Comparison of ENCODE assay signal across 8 cellular contexts in the genomic region with DNA sequence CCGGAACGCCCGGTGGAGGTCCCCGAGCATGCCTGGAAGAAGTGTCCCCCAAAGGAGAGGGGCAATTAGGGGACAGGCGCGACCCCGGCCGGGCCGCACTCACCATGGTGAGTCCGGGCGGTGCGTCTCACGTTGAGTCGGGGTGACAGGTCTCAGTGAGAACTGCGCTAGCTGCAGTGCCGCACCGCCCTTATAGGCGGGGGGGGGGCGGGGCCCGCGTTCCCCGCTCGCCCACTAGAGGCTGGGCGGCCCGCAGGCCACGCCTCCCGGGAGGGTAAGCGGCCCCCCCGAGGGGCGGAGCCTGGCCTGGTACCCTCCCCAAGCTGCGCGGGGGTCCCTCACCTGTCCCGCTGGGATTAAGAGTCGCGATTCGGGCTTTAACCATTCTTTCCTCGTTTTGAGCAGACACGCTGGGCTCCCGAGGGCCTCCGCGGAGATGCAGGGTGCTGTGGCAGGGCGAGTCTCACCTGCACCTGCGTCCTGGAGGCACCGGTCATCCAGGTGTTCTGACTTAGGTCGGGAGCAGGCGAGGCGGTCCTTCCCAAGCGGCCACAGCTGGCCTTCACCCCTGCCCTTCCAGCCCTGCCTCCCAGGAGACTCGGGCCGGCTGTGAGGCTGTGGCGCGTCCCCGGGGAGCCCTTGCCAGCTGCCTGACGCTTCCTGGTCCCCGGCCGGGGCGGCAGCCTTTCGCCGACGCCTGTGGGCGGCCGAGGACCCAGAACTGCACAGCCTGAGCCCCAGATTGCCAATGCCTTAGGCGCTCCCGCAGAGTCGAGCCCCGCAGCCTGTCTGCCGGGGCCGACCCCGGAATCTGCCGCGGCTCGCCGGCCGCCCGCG. TPM values are rescaled to one million over a fixed set of nuclear protein-coding genes. Genes with fewer than 3 reads are reported as not detected.
DNase-seq lines count a peak whose midpoint lies in the region; ATAC-seq and TF ChIP-seq lines count a peak whose summit lies in the region.

A gene (minus strand): TSS at position 166 of the 837 bp plus-strand sequence. CDS start 60 bp downstream, at position 106.

- peak within 1 kb of the TSS; percentile 94 to 98 (median 96) for H3K27ac Mint-ChIP-seq in immature natural killer cell

- H2AFZ ChIP-seq in smooth muscle cell (ENCODE audit: low read depth), result peak within 1 kb of the TSS; percentile 71

- H3K4me2 ChIP-seq in smooth muscle cell, result peak within 1 kb of the TSS; percentile 92

- no peaks in the 10 kb centered on the region for H3K9me3 Mint-ChIP-seq in immature natural killer cell

- H3K36me3 ChIP-seq in WERI-Rb-1, result peaks cover 28% of the 10 kb centered on the region
- no peaks in the 10 kb centered on the region for H3K36me3 ChIP-seq in smooth muscle cell (ENCODE audit: low read depth)

- H3K9me3 ChIP-seq in WERI-Rb-1 (ENCODE audit: severe bottlenecking) (no peaks in the 10 kb centered on the region), smooth muscle cell (replicated peaks; ENCODE audit: low read depth) (no peaks in the 10 kb centered on the region)

- peaks cover 45 to 47% of the 10 kb centered on the region in 2 donors for H3K4me1 Mint-ChIP-seq in immature natural killer cell

- peak; percentile 42 for ATAC-seq in HG02943 (IDR thresholded peaks at IDR 0.05; ENCODE audit: low read depth, unreplicated experiment)

- peaks cover 0 to 20% (median 8%) of the 10 kb centered on the region in 3 donors for H3K36me3 Mint-ChIP-seq in immature natural killer cell

- H3K27ac ChIP-seq in WERI-Rb-1 (peak within 1 kb of the TSS; percentile 96), smooth muscle cell (ENCODE audit: low read depth) (peak within 1 kb of the TSS; percentile 24)

- no peaks in the 10 kb centered on the region for H3K79me2 ChIP-seq in smooth muscle cell (ENCODE audit: low read depth)

- peak within 1 kb of the TSS; percentile 45 for H3K9ac ChIP-seq in smooth muscle cell (ENCODE audit: low read depth)

- peak within 1 kb of the TSS; percentile 66 for H3K4me3 ChIP-seq in WERI-Rb-1 (ENCODE audit: low read depth, low read length)
- H3K4me3 ChIP-seq in smooth muscle cell, result peak within 1 kb of the TSS; percentile 57

- WGBS in smooth muscle cell (ENCODE audit: low lambda C conversion rate), result 3% methylated on average over 72 of the region's 76 CpGs

- H4K20me1 ChIP-seq in smooth muscle cell (ENCODE audit: low read depth), result no peaks in the 10 kb centered on the region

- peaks cover 20% of the 10 kb centered on the region for H3K4me1 ChIP-seq in smooth muscle cell (ENCODE audit: low read depth)

- H3K27me3 ChIP-seq in WERI-Rb-1 (ENCODE audit: insufficient read depth, low read depth, severe bottlenecking), result peaks cover 3% of the 10 kb centered on the region
- H3K27me3 ChIP-seq in smooth muscle cell (ENCODE audit: low read depth), result peaks cover 54% of the 10 kb centered on the region

- TF ChIP-seq CTCF in WERI-Rb-1 (IDR thresholded peaks at IDR 0.05; ENCODE audit: low read depth, low read length), result no peak
- TF ChIP-seq CTCF in smooth muscle cell (IDR thresholded peaks at IDR 0.05; ENCODE audit: borderline replicate concordance, insufficient read depth, poor library complexity, severe bottlenecking), result no peak

- in situ Hi-C loops in T47D (cut with HindIII; ENCODE audit: low pct_unique_long_range_greater_than_20kb, low sequenced_read_pairs), result no loop called here

- DNase-seq in NCI-H1417 (lab: John Stamatoyannopoulos, UW), result peak; percentile 78 to 85 (median 84)
- DNase-seq in NCI-H1417 treated with DMSO at 0.1 percent for 48 hours (lab: John Stamatoyannopoulos, UW), result no peak
- DNase-seq in NCI-H2171 treated with DMSO at 0.1 percent for 48 hours (lab: John Stamatoyannopoulos, UW), result peak; percentile 73
- DNase-seq in WERI-Rb-1, result peak; percentile 89
- peak; percentile 74 to 82 for DNase-seq in T47D (ENCODE audit: low read depth in 1 of 2, low spot score in 1 of 2)
- DNase-seq in immature natural killer cell, result peak; percentile 85 to 91 (median 89)
- DNase-seq in smooth muscle cell (lab: John Stamatoyannopoulos, UW; ENCODE audit: unreplicated experiment), result no peak

- peaks cover 17% of the 10 kb centered on the region for H3F3A ChIP-seq in smooth muscle cell (ENCODE audit: low read depth)

- H3K27me3 Mint-ChIP-seq in immature natural killer cell (ENCODE audit: low read depth in 3 of 3), result peaks cover 9 to 25% (median 15%) of the 10 kb centered on the region in 3 donors

- H3K4me3 Mint-ChIP-seq in immature natural killer cell, result peak within 1 kb of the TSS; percentile 86 to 95 (median 89)

RNA-seq across cellular contexts. Expression of the gene that starts here (rescaled TPM):
- polyA plus RNA-seq in immature natural killer cell (100 to 1,000 TPM in 2 of 3 donors, 10 to 100 TPM in 1; 88.6 to 137 (median 124) TPM), smooth muscle cell (29.4 and 86.5 TPM in 2 replicates)
- total RNA-seq in smooth muscle cell, result 44.0 and 53.2 TPM in 2 replicates

Comparison
In these comparisons a context has a peak if more than half of its experiments do, and no peak if none do; other contexts are left out.
1. DNase-seq: peak in NCI-H1417 (3 of 3), NCI-H2171 treated with DMSO at 0.1 percent for 48 hours (single experiment), WERI-Rb-1 (single experiment), T47D (2 of 2) and immature natural killer cell (3 of 3); none in NCI-H1417 treated with DMSO at 0.1 percent for 48 hours (single experiment) and smooth muscle cell (single experiment).